Comparison of ENCODE assay signal across 16 cellular contexts in genomic region chr10:96850113-96850512, GRCh38. TPM values are rescaled to one million over a fixed set of nuclear protein-coding genes. Genes with fewer than 3 reads are reported as not detected.
DNase-seq lines count a peak whose midpoint lies in the region; ATAC-seq and TF ChIP-seq lines count a peak whose summit lies in the region.
"Had no signal": no experiment of that assay in that cellular context is flagged by ENCODE, and none has a peak within 500 bp of the region (broad histone marks: within the 10 kb centered on the region; RNA-seq: fewer than 3 reads in every experiment).

No MANE protein-coding gene starts in this region.

- POLR2A ChIA-PET in OCI-LY7 (lab: Charles Lee): interaction anchor here (0.9 kb wide), 1 partner anchor 13 kb away, joined by 4 read pairs; no protein-coding TSS in a partner anchor
- POLR2A ChIA-PET in CD4-positive, alpha-beta T cell (lab: Charles Lee): no interaction called here
- POLR2A ChIA-PET in CD8-positive, alpha-beta memory T cell (lab: Charles Lee): no interaction called here
- POLR2A ChIA-PET in naive thymus-derived CD4-positive, alpha-beta T cell (lab: Charles Lee): no interaction called here

- ATAC-seq in CD4-positive, alpha-beta T cell (ENCODE audit: poor library complexity): no peak
- no peak for ATAC-seq in naive thymus-derived CD4-positive, alpha-beta T cell

- H3K4me3 Mint-ChIP-seq in chondrocyte (ENCODE audit: unreplicated experiment): no peak overlapping the region
- no peak overlapping the region for H3K4me3 Mint-ChIP-seq in CD4-positive, alpha-beta T cell
- no peak overlapping the region for H3K4me3 Mint-ChIP-seq in CD8-positive, alpha-beta memory T cell
- H3K4me3 Mint-ChIP-seq in naive thymus-derived CD4-positive, alpha-beta T cell: peak overlapping the region in 1 of 10 donors; percentile 6

- H3K27ac ChIP-seq in ACC112 (ENCODE audit: low read depth, low read length): peak overlapping the region; percentile 62; the same call in 1 of the 2 replicates
- no peak overlapping the region for H3K27ac ChIP-seq in OCI-LY7 (ENCODE audit: low read depth, low read length, poor library complexity, severe bottlenecking)
- H3K27ac ChIP-seq in osteoblast (ENCODE audit: low read depth, low read length): peak overlapping the region; percentile 75
- H3K27ac ChIP-seq in CD4-positive, alpha-beta T cell (ENCODE audit: low read depth, low read length): no peak overlapping the region
- no peak overlapping the region for H3K27ac ChIP-seq in CD8-positive, alpha-beta memory T cell (ENCODE audit: low read depth, low read length)
- no peak overlapping the region for H3K27ac ChIP-seq in naive thymus-derived CD4-positive, alpha-beta T cell (ENCODE audit: low read depth, low read length)
- H3K27ac ChIP-seq: BLaER1 treated with 17β-estradiol and CSF1 and Interleukin-3, amounts not matched to agents 10 nM and 100 nM; HL-60 had no signal

- H3K36me3 Mint-ChIP-seq in chondrocyte (ENCODE audit: low read depth): no peaks in the 10 kb centered on the region
- H3K36me3 Mint-ChIP-seq in CD4-positive, alpha-beta T cell (ENCODE audit: low read depth): peaks cover 28% of the 10 kb centered on the region
- H3K36me3 Mint-ChIP-seq in CD8-positive, alpha-beta memory T cell: peaks cover 0 to 8% (median 7%) of the 10 kb centered on the region in 3 donors
- peaks cover 3 to 35% (median 14%) of the 10 kb centered on the region in 5 donors for H3K36me3 Mint-ChIP-seq in naive thymus-derived CD4-positive, alpha-beta T cell

- H3K27me3 ChIP-seq in ACC112 (ENCODE audit: insufficient read depth, low read length) (no peaks in the 10 kb centered on the region), osteoblast (ENCODE audit: insufficient read depth, low read length) (no peaks in the 10 kb centered on the region)
- no peaks in the 10 kb centered on the region for H3K27me3 ChIP-seq in CD4-positive, alpha-beta T cell (ENCODE audit: control insufficient read depth, insufficient read depth, low read length)
- no peaks in the 10 kb centered on the region for H3K27me3 ChIP-seq in CD8-positive, alpha-beta memory T cell (ENCODE audit: insufficient read depth, low read length, poor library complexity, severe bottlenecking)
- H3K27me3 ChIP-seq in naive thymus-derived CD4-positive, alpha-beta T cell (ENCODE audit: control insufficient read depth in 2 of 2, insufficient read depth in 2 of 2, low read length in 2 of 2): no peaks in the 10 kb centered on the region
- H3K27me3 ChIP-seq: BLaER1 treated with 17β-estradiol and CSF1 and Interleukin-3, amounts not matched to agents 10 nM and 100 nM had no signal

- peaks cover 10% of the 10 kb centered on the region for H4K20me1 ChIP-seq in OCI-LY7 (ENCODE audit: insufficient read depth, low read length)
- H4K20me1 ChIP-seq in osteoblast (ENCODE audit: insufficient read depth, low read length): peaks cover 65% of the 10 kb centered on the region

- no peaks in the 10 kb centered on the region for H3K27me3 Mint-ChIP-seq in chondrocyte (ENCODE audit: low read depth)
- H3K27me3 Mint-ChIP-seq in CD4-positive, alpha-beta T cell: no peaks in the 10 kb centered on the region
- H3K27me3 Mint-ChIP-seq in CD8-positive, alpha-beta memory T cell: no peaks in the 10 kb centered on the region
- no peaks in the 10 kb centered on the region for H3K27me3 Mint-ChIP-seq in naive thymus-derived CD4-positive, alpha-beta T cell

- intact Hi-C loops in OCI-LY7 (cut with micrococcal nuclease; ENCODE audit: unreplicated experiment): no loop called here
- intact Hi-C loops in CD4-positive, alpha-beta T cell (cut with DNase I, micrococcal nuclease): no loop called here
- intact Hi-C loops in naive thymus-derived CD4-positive, alpha-beta T cell (cut with micrococcal nuclease): no loop called here

- DNase-seq in OCI-LY7 (ENCODE audit: low spot score): no peak
- no peak for DNase-seq in chondrocyte (ENCODE audit: low spot score)
- no peak for DNase-seq in osteoblast (ENCODE audit: insufficient read length, low spot score, missing footprints)
- no peak for DNase-seq in CD4-positive, alpha-beta T cell
- DNase-seq in MV-4-11 (lab: John Stamatoyannopoulos, UW): no peak
- DNase-seq in CD8-positive, alpha-beta memory T cell: no peak
- DNase-seq in naive thymus-derived CD4-positive, alpha-beta T cell: no peak
- DNase-seq: DMS79, MM.1S, NCI-H1105, NCI-H2081 treated with DMSO at 0.1 percent for 48 hours, NCI-H774, RPMI8226 had no signal

- peaks cover 84% of the 10 kb centered on the region for H3K79me2 ChIP-seq in ACC112 (ENCODE audit: control insufficient read depth, insufficient read depth, low read length, unreplicated experiment)
- peaks cover 99% of the 10 kb centered on the region for H3K79me2 ChIP-seq in OCI-LY7 (ENCODE audit: insufficient read depth, low read depth, low read length)
- H3K79me2 ChIP-seq in osteoblast (ENCODE audit: insufficient read depth, low read length): peaks cover 91% of the 10 kb centered on the region

- H3K4me2 ChIP-seq in OCI-LY7 (ENCODE audit: low read length) (no peak overlapping the region), osteoblast (ENCODE audit: insufficient read depth, low read length) (no peak overlapping the region)
- H3K4me2 ChIP-seq: BLaER1 treated with 17β-estradiol and CSF1 and Interleukin-3, amounts not matched to agents 10 nM and 100 nM had no signal

- TF ChIP-seq CTCF in OCI-LY7 (conservative IDR thresholded peaks at IDR 0.05; ENCODE audit: low read length) (no peak), chondrocyte (IDR thresholded peaks at IDR 0.05) (no peak), osteoblast (IDR thresholded peaks at IDR 0.05; ENCODE audit: extremely low read depth, low read depth, low read length) (no peak)
- no peak for TF ChIP-seq CTCF in CD4-positive, alpha-beta T cell (IDR thresholded peaks at IDR 0.05)

- H3K36me3 ChIP-seq in ACC112 (ENCODE audit: insufficient read depth, low read length) (no peaks in the 10 kb centered on the region), OCI-LY7 (ENCODE audit: insufficient read depth, low read length) (peaks cover 44% of the 10 kb centered on the region), osteoblast (ENCODE audit: insufficient read depth, low read length) (no peaks in the 10 kb centered on the region)
- H3K36me3 ChIP-seq in CD8-positive, alpha-beta memory T cell (ENCODE audit: insufficient read depth, low read length): no peaks in the 10 kb centered on the region
- peaks cover 0 to 6% (median 0%) of the 10 kb centered on the region in 3 experiments for H3K36me3 ChIP-seq in naive thymus-derived CD4-positive, alpha-beta T cell (ENCODE audit: control insufficient read depth in 2 of 3, insufficient read depth in 3 of 3, low read length in 3 of 3)

- H3K4me3 ChIP-seq in ACC112 (ENCODE audit: low read depth, low read length): no peak overlapping the region
- H3K4me3 ChIP-seq in OCI-LY7 (ENCODE audit: low read depth, low read length, poor library complexity, severe bottlenecking): no peak overlapping the region
- no peak overlapping the region for H3K4me3 ChIP-seq in osteoblast (ENCODE audit: insufficient read depth, low read length)
- no peak overlapping the region for H3K4me3 ChIP-seq in CD8-positive, alpha-beta memory T cell (ENCODE audit: low read length)
- H3K4me3 ChIP-seq in naive thymus-derived CD4-positive, alpha-beta T cell (ENCODE audit: low read length): no peak overlapping the region
- H3K4me3 ChIP-seq: BLaER1 treated with 17β-estradiol and CSF1 and Interleukin-3, amounts not matched to agents 10 nM and 100 nM had no signal

- BruUV-seq in OCI-LY7 (replicated peaks; lab: Mats Ljungman, UMichigan): TSS peak; percentile 5

- peak overlapping the region; percentile 90 for H3K27ac Mint-ChIP-seq in chondrocyte (ENCODE audit: unreplicated experiment)
- no peak overlapping the region for H3K27ac Mint-ChIP-seq in CD4-positive, alpha-beta T cell
- peak overlapping the region in 1 of 8 donors; percentile 43 for H3K27ac Mint-ChIP-seq in CD8-positive, alpha-beta memory T cell
- peak overlapping the region in 2 of 9 donors; percentile 16 to 73 for H3K27ac Mint-ChIP-seq in naive thymus-derived CD4-positive, alpha-beta T cell

- H3K4me1 ChIP-seq in ACC112 (ENCODE audit: control insufficient read depth, insufficient read depth, low read length, unreplicated experiment): peaks cover 24% of the 10 kb centered on the region
- H3K4me1 ChIP-seq in OCI-LY7 (ENCODE audit: insufficient read depth, low read length, poor library complexity, severe bottlenecking): no peaks in the 10 kb centered on the region
- H3K4me1 ChIP-seq in osteoblast (ENCODE audit: insufficient read depth, low read length): peaks cover 22% of the 10 kb centered on the region
- no peaks in the 10 kb centered on the region for H3K4me1 ChIP-seq in CD8-positive, alpha-beta memory T cell (ENCODE audit: insufficient read depth, low read length)
- H3K4me1 ChIP-seq in naive thymus-derived CD4-positive, alpha-beta T cell (ENCODE audit: control insufficient read depth in 2 of 2, insufficient read depth in 2 of 2, low read length in 2 of 2): peaks cover 0 to 5% of the 10 kb centered on the region in 2 donors

- H3K9me3 Mint-ChIP-seq in chondrocyte (ENCODE audit: low read depth): no peaks in the 10 kb centered on the region
- no peaks in the 10 kb centered on the region for H3K9me3 Mint-ChIP-seq in CD4-positive, alpha-beta T cell
- no peaks in the 10 kb centered on the region for H3K9me3 Mint-ChIP-seq in CD8-positive, alpha-beta memory T cell
- no peaks in the 10 kb centered on the region for H3K9me3 Mint-ChIP-seq in naive thymus-derived CD4-positive, alpha-beta T cell

- H3K9me3 ChIP-seq in OCI-LY7 (ENCODE audit: low read length): 0 out of 2 replicates have a peak, but pooled peaks cover 7% of the 10 kb centered on the region
- no peaks in the 10 kb centered on the region for H3K9me3 ChIP-seq in osteoblast (ENCODE audit: low read depth, low read length)
- no peaks in the 10 kb centered on the region for H3K9me3 ChIP-seq in CD4-positive, alpha-beta T cell (ENCODE audit: control insufficient read depth, low read length)
- H3K9me3 ChIP-seq in CD8-positive, alpha-beta memory T cell (ENCODE audit: low read length): no peaks in the 10 kb centered on the region
- H3K9me3 ChIP-seq in naive thymus-derived CD4-positive, alpha-beta T cell (ENCODE audit: control insufficient read depth in 2 of 3, low read length in 3 of 3): no peaks in the 10 kb centered on the region

- H3K4me1 Mint-ChIP-seq in chondrocyte (ENCODE audit: low read depth): peaks cover 42% of the 10 kb centered on the region
- peaks cover 63% of the 10 kb centered on the region for H3K4me1 Mint-ChIP-seq in CD4-positive, alpha-beta T cell (ENCODE audit: low read depth)
- peaks cover 48 to 64% (median 50%) of the 10 kb centered on the region in 3 donors for H3K4me1 Mint-ChIP-seq in CD8-positive, alpha-beta memory T cell
- peaks cover 7 to 75% (median 59%) of the 10 kb centered on the region in 7 donors for H3K4me1 Mint-ChIP-seq in naive thymus-derived CD4-positive, alpha-beta T cell

- no peaks in the 10 kb centered on the region for H3K9me2 ChIP-seq in OCI-LY7 (ENCODE audit: insufficient read depth, low read length)

- CTCF ChIA-PET in OCI-LY7 (lab: Charles Lee; ENCODE audit: unreplicated experiment): no interaction called here
- CTCF ChIA-PET in CD4-positive, alpha-beta T cell (lab: Charles Lee): interaction anchor here (1.1 kb wide), 1 partner anchor 11 kb away, joined by 3 read pairs; no protein-coding TSS in a partner anchor
- CTCF ChIA-PET in CD8-positive, alpha-beta memory T cell (lab: Charles Lee): no interaction called here
- CTCF ChIA-PET in naive thymus-derived CD4-positive, alpha-beta T cell (lab: Charles Lee): no interaction called here

- H2AFZ ChIP-seq in ACC112 (ENCODE audit: low read length, unreplicated experiment) (no peak overlapping the region), OCI-LY7 (ENCODE audit: low read length) (no peak overlapping the region), osteoblast (ENCODE audit: low read length) (no peak overlapping the region)

RNA-seq across cellular contexts. Expression of gene LCOR, which starts 18.0 kb away (rescaled TPM):
- 17.1 and 32.1 TPM in 2 replicates for total RNA-seq in OCI-LY7 (2014; rRNA removed; shearing (Covaris generic))
- total RNA-seq in OCI-LY7 (2022) (54.5 and 58.4 TPM in 2 replicates), chondrocyte (27.9 to 37.2 TPM (median 29.4 TPM) in 3 replicates), osteoblast (19.2 and 25.0 TPM in 2 replicates)
- total RNA-seq in CD4-positive, alpha-beta T cell: 10 to 100 TPM; 46.0 to 56.0 TPM
- total RNA-seq in CD8-positive, alpha-beta memory T cell: 10 to 100 TPM; 20.3 to 26.1 TPM
- polyA plus RNA-seq in CD8-positive, alpha-beta memory T cell: 20.8 TPM
- total RNA-seq in naive thymus-derived CD4-positive, alpha-beta T cell: 10 to 100 TPM; 25.3 to 55.9 (median 51.8) TPM
- polyA plus RNA-seq in naive thymus-derived CD4-positive, alpha-beta T cell: 10 to 100 TPM; 26.8 to 27.1 TPM

Comparison
In these comparisons a context has a peak if more than half of its experiments do, and no peak if none do; other contexts are left out.
1. H3K27ac ChIP-seq: peak in ACC112 (single experiment) and osteoblast (single experiment); none in OCI-LY7 (single experiment), CD4-positive, alpha-beta T cell (single experiment), CD8-positive, alpha-beta memory T cell (single experiment) and naive thymus-derived CD4-positive, alpha-beta T cell (single experiment).